In genomic region chr5:177382423-177383029, GRCh38 we compare ENCODE assay signal across 9 cellular contexts. TPM values are rescaled to one million over a fixed set of nuclear protein-coding genes. Genes with fewer than 3 reads are reported as not detected.
A peak's percentile ranks its signal among the peaks of the same experiment; 100 is the strongest.
DNase-seq lines count a peak whose midpoint lies in the region; ATAC-seq, FAIRE-seq and TF ChIP-seq lines count a peak whose summit lies in the region.
"Had no signal": no experiment of that assay in that cellular context is flagged by ENCODE, and none has a peak within 500 bp of the region (broad histone marks: within the 10 kb centered on the region; RNA-seq: fewer than 3 reads in every experiment).

No MANE protein-coding gene starts in this region.

- no peaks in the 10 kb centered on the region for H3K36me3 ChIP-seq in endothelial cell of umbilical vein (ENCODE audit: control insufficient read depth in 2 of 2, extremely low read depth in 1 of 2, insufficient read depth in 2 of 2, low read length in 2 of 2)
- H3K36me3 ChIP-seq in parathyroid adenoma (ENCODE audit: control insufficient read depth, insufficient read depth, low read length) = no peaks in the 10 kb centered on the region
- no peaks in the 10 kb centered on the region for H3K36me3 ChIP-seq in aorta (ENCODE audit: control insufficient read depth in 1 of 2, insufficient read depth in 2 of 2, low read length in 1 of 2)

- H3K4me1 Mint-ChIP-seq in activated CD4-positive, alpha-beta T cell treated with anti-CD3 and anti-CD28 coated beads for 36 hours = peaks cover 31% of the 10 kb centered on the region

- H4K20me1 ChIP-seq in endothelial cell of umbilical vein (replicated peaks; ENCODE audit: control insufficient read depth, extremely low read depth, insufficient read depth, low read length) = no peaks in the 10 kb centered on the region

- H3K79me2 ChIP-seq in endothelial cell of umbilical vein (ENCODE audit: control insufficient read depth, insufficient read depth, low read length) = no peaks in the 10 kb centered on the region
- no peaks in the 10 kb centered on the region for H3K79me2 ChIP-seq in parathyroid adenoma

- dilution Hi-C loops in endothelial cell of umbilical vein (cut with MboI; ENCODE audit: extremely low pct_ligation_motif_present, low sequenced_read_pairs) = no loop called here

- no peaks in the 10 kb centered on the region for H3K9me3 Mint-ChIP-seq in activated CD4-positive, alpha-beta T cell treated with anti-CD3 and anti-CD28 coated beads for 36 hours (ENCODE audit: low read depth)

- peak; percentile 76 for FAIRE-seq in endothelial cell of umbilical vein (lab: Jason Lieb, UNC)

- no peak overlapping the region for H2AFZ ChIP-seq in endothelial cell of umbilical vein (ENCODE audit: low read depth, low read length)
- H2AFZ ChIP-seq in parathyroid adenoma = peak overlapping the region; percentile 25

- no peaks in the 10 kb centered on the region for H3K36me3 Mint-ChIP-seq in activated CD4-positive, alpha-beta T cell treated with anti-CD3 and anti-CD28 coated beads for 36 hours (ENCODE audit: low read depth)

- H3K27ac Mint-ChIP-seq in activated CD4-positive, alpha-beta T cell treated with anti-CD3 and anti-CD28 coated beads for 36 hours = peak overlapping the region; percentile 26

- peak; percentile 34 for ATAC-seq in activated CD4-positive, alpha-beta T cell treated with anti-CD3 and anti-CD28 coated beads for 36 hours
- no peak for ATAC-seq in GM19395 (IDR thresholded peaks at IDR 0.05; ENCODE audit: unreplicated experiment)
- no peak for ATAC-seq in aorta (ENCODE audit: low FRiP score)

- POLR2A ChIA-PET in activated CD4-positive, alpha-beta T cell treated with anti-CD3 and anti-CD28 coated beads for 36 hours (lab: Charles Lee) = interaction anchor here (0.8 kb wide), 1 partner anchor 11 kb away, joined by 3 read pairs; no protein-coding TSS in a partner anchor
- POLR2A ChIA-PET in endothelial cell of umbilical vein (lab: Charles Lee) = no interaction called here

- H3K27ac ChIP-seq in endothelial cell of umbilical vein (ENCODE audit: insufficient read depth, low read depth, low read length) = no peak overlapping the region
- H3K27ac ChIP-seq in parathyroid adenoma = no peak overlapping the region
- no peak overlapping the region for H3K27ac ChIP-seq in aorta (ENCODE audit: low read depth in 1 of 2, low read length in 2 of 2)

- peak; percentile 64 for DNase-seq in activated CD4-positive, alpha-beta T cell treated with anti-CD3 and anti-CD28 coated beads for 36 hours
- DNase-seq in activated CD4-positive, alpha-beta T cell treated with anti-CD3 and anti-CD28 coated beads, Interleukin-2, amount 50 U/mL, for 1 hour = no peak
- peak; percentile 79 for DNase-seq in NCI-H69 (lab: John Stamatoyannopoulos, UW)
- peak; percentile 37 for DNase-seq in endothelial cell of umbilical vein (ENCODE audit: low read depth, low spot score)
- DNase-seq in aorta = no peak
- DNase-seq in DMS79 (lab: John Stamatoyannopoulos, UW) = no peak

- H3K9me3 ChIP-seq in endothelial cell of umbilical vein (replicated peaks; ENCODE audit: control insufficient read depth, insufficient read depth, low read length) (no peaks in the 10 kb centered on the region), parathyroid adenoma (ENCODE audit: control insufficient read depth, low read length) (no peaks in the 10 kb centered on the region), aorta (ENCODE audit: control insufficient read depth, low read length) (no peaks in the 10 kb centered on the region)

- no TSS peak for BruUV-seq in endothelial cell of umbilical vein (replicated peaks; lab: Mats Ljungman, UMichigan)

- H3K9ac ChIP-seq in endothelial cell of umbilical vein (replicated peaks; ENCODE audit: extremely low read depth, insufficient read depth, low read length) (no peak overlapping the region), parathyroid adenoma (no peak overlapping the region)

- no peak overlapping the region for H3K4me2 ChIP-seq in endothelial cell of umbilical vein (ENCODE audit: insufficient read depth, low read length)
- no peak overlapping the region for H3K4me2 ChIP-seq in parathyroid adenoma (ENCODE audit: low read length)

- H3K4me1 ChIP-seq in endothelial cell of umbilical vein (ENCODE audit: control insufficient read depth, extremely low read depth, insufficient read depth, low read length) = no peaks in the 10 kb centered on the region
- peaks cover 4% of the 10 kb centered on the region for H3K4me1 ChIP-seq in parathyroid adenoma
- H3K4me1 ChIP-seq in aorta (ENCODE audit: control insufficient read depth in 1 of 2, insufficient read depth in 2 of 2, low read length in 2 of 2) = no peaks in the 10 kb centered on the region

- H3K4me3 Mint-ChIP-seq in activated CD4-positive, alpha-beta T cell treated with anti-CD3 and anti-CD28 coated beads for 36 hours = no peak overlapping the region

- no peaks in the 10 kb centered on the region for H3K9me1 ChIP-seq in endothelial cell of umbilical vein (replicated peaks; ENCODE audit: control insufficient read depth, extremely low read depth, insufficient read depth, low read length)

- H3K27me3 ChIP-seq in endothelial cell of umbilical vein (ENCODE audit: control insufficient read depth in 2 of 2, insufficient read depth in 2 of 2, low read length in 2 of 2) (peaks cover 0 to 4% of the 10 kb centered on the region in 2 experiments), parathyroid adenoma (ENCODE audit: control insufficient read depth, insufficient read depth, low read length) (no peaks in the 10 kb centered on the region), aorta (ENCODE audit: control insufficient read depth in 1 of 2, insufficient read depth in 2 of 2, low read length in 1 of 2) (no peaks in the 10 kb centered on the region)

- TF ChIP-seq POLR2A in endothelial cell of umbilical vein (IDR thresholded peaks at IDR 0.05; ENCODE audit: low read depth, low read length) = no peak

- CTCF ChIA-PET in activated CD4-positive, alpha-beta T cell treated with anti-CD3 and anti-CD28 coated beads for 36 hours (lab: Charles Lee) = interaction anchor here (0.7 to 13.1 kb wide), 15 partner anchors 7 to 105 kb away, joined by 3 to 195 read pairs (median 4); partner anchors contain the start of genes LMAN2 and PFN3
- CTCF ChIA-PET in endothelial cell of umbilical vein (lab: Charles Lee) = interaction anchor here (0.7 to 3.4 kb wide), 23 partner anchors 8 to 271 kb away, joined by 3 to 48 read pairs (median 6); partner anchors contain the start of gene LMAN2

- intact Hi-C loops in activated CD4-positive, alpha-beta T cell treated with anti-CD3 and anti-CD28 coated beads for 36 hours (cut with DNase I, micrococcal nuclease) = loop anchor here in 1 of 2 experiments (10.0 kb wide), 1 partner anchor 68 kb away; the partner anchor contains the start of gene MXD3
- intact Hi-C loops in endothelial cell of umbilical vein (cut with micrococcal nuclease) = loop anchor here (1.0 kb wide), 1 partner anchor 64 kb away; no protein-coding TSS in a partner anchor
- intact Hi-C loops in aorta (cut with DNase I) = no loop called here

- TF ChIP-seq CTCF in endothelial cell of umbilical vein (IDR thresholded peaks at IDR 0.05; ENCODE audit: extremely low read depth in 1 of 2, insufficient read depth in 1 of 2, low read depth in 1 of 2, low read length in 2 of 2) (peak in 1 of 2 donors; percentile 58), parathyroid adenoma (IDR thresholded peaks at IDR 0.05) (peak; percentile 24)

- H3K4me3 ChIP-seq in endothelial cell of umbilical vein (replicated peaks in 1 of 3; ENCODE audit: insufficient read depth in 1 of 3, low read depth in 1 of 3, low read length in 3 of 3) = no peak overlapping the region
- no peak overlapping the region for H3K4me3 ChIP-seq in parathyroid adenoma (ENCODE audit: low read depth, low read length)
- H3K4me3 ChIP-seq in aorta (ENCODE audit: low read length in 2 of 2) = no peak overlapping the region

- 14 to 16% methylated on average over 11 of the region's 11 CpGs for WGBS in aorta, 2 donors

- H3K27me3 Mint-ChIP-seq in activated CD4-positive, alpha-beta T cell treated with anti-CD3 and anti-CD28 coated beads for 36 hours = peaks cover 1% of the 10 kb centered on the region

RNA-seq across cellular contexts. Expression of gene SLC34A1, which starts 1.7 kb away (rescaled TPM):
- total RNA-seq in activated CD4-positive, alpha-beta T cell treated with anti-CD3 and anti-CD28 coated beads for 36 hours = under 1 TPM in 1 of 2 experiments, not detected in 1; 0.14 TPM
- not detected in 2 replicates for total RNA-seq in endothelial cell of umbilical vein
- not detected in 2 replicates for polyA plus RNA-seq in endothelial cell of umbilical vein
- not detected in 2 replicates for polyA plus RNA-seq in endothelial cell of umbilical vein (2011; cell fraction: cytosol; rRNA removed)
- not detected in 2 replicates for polyA plus RNA-seq in endothelial cell of umbilical vein (2011; cell fraction: nucleus; rRNA removed)
- polyA plus RNA-seq in endothelial cell of umbilical vein (2012) = not detected in 2 replicates
- polyA minus RNA-seq in endothelial cell of umbilical vein = not detected in 2 replicates
- not detected for polyA minus RNA-seq in endothelial cell of umbilical vein (2011; cell fraction: cytosol; rRNA and poly(A)+ RNA removed)
- polyA minus RNA-seq in endothelial cell of umbilical vein (2011; cell fraction: nucleus; rRNA and poly(A)+ RNA removed) = not detected in 2 replicates
- not detected for total RNA-seq in aorta
- polyA plus RNA-seq in aorta = not detected

RNA-seq across cellular contexts. Expression of gene PFN3, which starts 17.9 kb away (rescaled TPM):
- not detected for total RNA-seq in activated CD4-positive, alpha-beta T cell treated with anti-CD3 and anti-CD28 coated beads for 36 hours
- total RNA-seq in endothelial cell of umbilical vein = not detected in 2 replicates
- not detected in 2 replicates for polyA plus RNA-seq in endothelial cell of umbilical vein
- polyA plus RNA-seq in endothelial cell of umbilical vein (2011; cell fraction: cytosol; rRNA removed) = not detected in 2 replicates
- not detected in 2 replicates for polyA plus RNA-seq in endothelial cell of umbilical vein (2011; cell fraction: nucleus; rRNA removed)
- polyA plus RNA-seq in endothelial cell of umbilical vein (2012) = not detected in 2 replicates
- polyA minus RNA-seq in endothelial cell of umbilical vein = not detected in 2 replicates
- not detected for polyA minus RNA-seq in endothelial cell of umbilical vein (2011; cell fraction: cytosol; rRNA and poly(A)+ RNA removed)
- not detected in 2 replicates for polyA minus RNA-seq in endothelial cell of umbilical vein (2011; cell fraction: nucleus; rRNA and poly(A)+ RNA removed)
- total RNA-seq in aorta = not detected
- not detected for polyA plus RNA-seq in aorta
- total RNA-seq: renal cortical epithelial cell had no signal

RNA-seq across cellular contexts. Expression of gene RGS14, which starts 24.8 kb away (rescaled TPM):
- total RNA-seq in activated CD4-positive, alpha-beta T cell treated with anti-CD3 and anti-CD28 coated beads for 36 hours = 10 to 100 TPM; 43.8 to 62.0 TPM
- 4.3 and 4.8 TPM in 2 replicates for total RNA-seq in endothelial cell of umbilical vein
- polyA plus RNA-seq in endothelial cell of umbilical vein = 7.3 and 9.9 TPM in 2 replicates
- polyA plus RNA-seq in endothelial cell of umbilical vein (2011; cell fraction: cytosol; rRNA removed) = 5.6 and 7.6 TPM in 2 replicates
- polyA plus RNA-seq in endothelial cell of umbilical vein (2011; cell fraction: nucleus; rRNA removed) = 8.4 and 11.2 TPM in 2 replicates
- 5.1 and 7.5 TPM in 2 replicates for polyA plus RNA-seq in endothelial cell of umbilical vein (2012)
- polyA minus RNA-seq in endothelial cell of umbilical vein = 4.1 and 4.2 TPM in 2 replicates
- 1.6 TPM for polyA minus RNA-seq in endothelial cell of umbilical vein (2011; cell fraction: cytosol; rRNA and poly(A)+ RNA removed)
- 2.2 and 3.8 TPM in 2 replicates for polyA minus RNA-seq in endothelial cell of umbilical vein (2011; cell fraction: nucleus; rRNA and poly(A)+ RNA removed)
- 10 to 100 TPM in 1 of 2 donors, 1 to 10 TPM in 1; 8.8 to 15.0 TPM for total RNA-seq in aorta
- 1 to 10 TPM; 5.7 to 9.4 TPM for polyA plus RNA-seq in aorta

RNA-seq across cellular contexts. Expression of gene F12, which starts 26.8 kb away (rescaled TPM):
- total RNA-seq in activated CD4-positive, alpha-beta T cell treated with anti-CD3 and anti-CD28 coated beads for 36 hours = 1 to 10 TPM; 3.4 to 4.9 TPM
- total RNA-seq in endothelial cell of umbilical vein (1.00 and 1.4 TPM in 2 replicates), aorta (under 1 TPM; 0.23 to 0.33 TPM)
- polyA plus RNA-seq in endothelial cell of umbilical vein (1.4 and 2.7 TPM in 2 replicates), aorta (1 to 10 TPM in 1 of 2 donors, not detected in 1; 1.8 TPM)
- polyA plus RNA-seq in endothelial cell of umbilical vein (2011; cell fraction: cytosol; rRNA removed) = 0.66 and 1.1 TPM in 2 replicates
- 0.73 and 0.96 TPM in 2 replicates for polyA plus RNA-seq in endothelial cell of umbilical vein (2011; cell fraction: nucleus; rRNA removed)
- 1.6 and 1.7 TPM in 2 replicates for polyA plus RNA-seq in endothelial cell of umbilical vein (2012)
- 0.24 and 0.57 TPM in 2 replicates for polyA minus RNA-seq in endothelial cell of umbilical vein
- 7.9 TPM for polyA minus RNA-seq in endothelial cell of umbilical vein (2011; cell fraction: cytosol; rRNA and poly(A)+ RNA removed)
- polyA minus RNA-seq in endothelial cell of umbilical vein (2011; cell fraction: nucleus; rRNA and poly(A)+ RNA removed) = 0.29 TPM in 1 of 2 replicates, not detected in the other

RNA-seq across cellular contexts. Expression of gene LMAN2, which starts 31.1 kb away (rescaled TPM):
- total RNA-seq in activated CD4-positive, alpha-beta T cell treated with anti-CD3 and anti-CD28 coated beads for 36 hours = 10 to 100 TPM; 74.5 to 92.1 TPM
- total RNA-seq in endothelial cell of umbilical vein = 151 and 160 TPM in 2 replicates
- 370 and 475 TPM in 2 replicates for polyA plus RNA-seq in endothelial cell of umbilical vein
- 338 and 363 TPM in 2 replicates for polyA plus RNA-seq in endothelial cell of umbilical vein (2011; cell fraction: cytosol; rRNA removed)
- polyA plus RNA-seq in endothelial cell of umbilical vein (2011; cell fraction: nucleus; rRNA removed) = 205 and 244 TPM in 2 replicates
- 154 and 161 TPM in 2 replicates for polyA plus RNA-seq in endothelial cell of umbilical vein (2012)
- 316 and 343 TPM in 2 replicates for polyA minus RNA-seq in endothelial cell of umbilical vein
- 192 TPM for polyA minus RNA-seq in endothelial cell of umbilical vein (2011; cell fraction: cytosol; rRNA and poly(A)+ RNA removed)
- 84.3 and 117 TPM in 2 replicates for polyA minus RNA-seq in endothelial cell of umbilical vein (2011; cell fraction: nucleus; rRNA and poly(A)+ RNA removed)
- 10 to 100 TPM; 86.2 to 89.0 TPM for total RNA-seq in aorta
- 100 to 1,000 TPM; 142 to 145 TPM for polyA plus RNA-seq in aorta

Comparison
In these comparisons a context has a peak if more than half of its experiments do, and no peak if none do; other contexts are left out.
1. DNase-seq: peak in activated CD4-positive, alpha-beta T cell treated with anti-CD3 and anti-CD28 coated beads for 36 hours (single experiment), NCI-H69 (single experiment) and endothelial cell of umbilical vein (single experiment); none in activated CD4-positive, alpha-beta T cell treated with anti-CD3 and anti-CD28 coated beads, Interleukin-2, amount 50 U/mL, for 1 hour (single experiment), aorta (0 of 2) and DMS79 (single experiment).